In genomic region chr16:86566601-86566965, GRCh38 we compare ENCODE assay signal across 9 cellular contexts. TPM values are rescaled to one million over a fixed set of nuclear protein-coding genes. Genes with fewer than 3 reads are reported as not detected.
DNase-seq lines count a peak whose midpoint lies in the region; ATAC-seq and TF ChIP-seq lines count a peak whose summit lies in the region.
"Had no signal": no experiment of that assay in that cellular context is flagged by ENCODE, and none has a peak within 500 bp of the region (broad histone marks: within the 10 kb centered on the region; RNA-seq: fewer than 3 reads in every experiment).

Gene FOXC2, plus strand, starts transcription at chr16:86566829. Its CDS starts 507 bp downstream, at chr16:86567336.

- H3K9ac ChIP-seq in iPS-15b (ENCODE audit: low read depth, low read length), result no peak within 1 kb of the TSS

- H3K4me3 Mint-ChIP-seq in CD4-positive, alpha-beta T cell, result peak within 1 kb of the TSS; percentile 30

- in situ Hi-C loops in GM13976 (cut with MboI; ENCODE audit: low sequenced_read_pairs, unreplicated experiment), result loop anchor here (10.0 to 25.0 kb wide), 2 partner anchors 488 to 721 kb away; no protein-coding TSS in a partner anchor

- H3K9me3 Mint-ChIP-seq in CD4-positive, alpha-beta T cell, result no peaks in the 10 kb centered on the region

- POLR2A ChIA-PET in CD4-positive, alpha-beta T cell (lab: Charles Lee), result no interaction called here

- peaks cover 89% of the 10 kb centered on the region for H3K27me3 Mint-ChIP-seq in CD4-positive, alpha-beta T cell

- no peaks in the 10 kb centered on the region for H3K9me3 ChIP-seq in CD4-positive, alpha-beta T cell (ENCODE audit: control insufficient read depth, low read length)
- H3K9me3 ChIP-seq in SJCRH30 (replicated peaks) (no peaks in the 10 kb centered on the region), iPS-15b (ENCODE audit: control insufficient read depth, insufficient read depth, low read length) (no peaks in the 10 kb centered on the region)

- no peak within 1 kb of the TSS for H3K27ac ChIP-seq in CD4-positive, alpha-beta T cell (ENCODE audit: low read depth, low read length)
- peak within 1 kb of the TSS; percentile 57 for H3K27ac ChIP-seq in SJCRH30

- peak; percentile 47 for ATAC-seq in CD4-positive, alpha-beta T cell (ENCODE audit: poor library complexity)
- ATAC-seq in HG03108 (IDR thresholded peaks at IDR 0.05; ENCODE audit: unreplicated experiment) (no peak), HG02759 (IDR thresholded peaks at IDR 0.05; ENCODE audit: unreplicated experiment) (no peak)

- H3K27ac Mint-ChIP-seq in CD4-positive, alpha-beta T cell, result no peak within 1 kb of the TSS

- DNase-seq in CD4-positive, alpha-beta T cell, result peak in 7 of 10 experiments; percentile 20 to 52 (median 37)
- DNase-seq in SJCRH30 (peak; percentile 88 to 90), brain pericyte (ENCODE audit: low read depth, low spot score) (peak; percentile 91), GM13976 (ENCODE audit: low spot score) (no peak)
- peak; percentile 34 to 38 (median 35) for DNase-seq in stimulated activated CD4-positive, alpha-beta T cell treated with anti-CD3 and anti-CD28 coated beads, Interleukin-12 subunit alpha, Interleukin-12 subunit beta, amount 100 ng/mL, for 48 hours (ENCODE audit: low read depth in 2 of 3, low spot score in 1 of 3)

- H3K36me3 ChIP-seq in SJCRH30, result peaks cover 14% of the 10 kb centered on the region
- no peaks in the 10 kb centered on the region for H3K36me3 ChIP-seq in iPS-15b (ENCODE audit: control insufficient read depth, insufficient read depth, low read length)

- peaks cover 77% of the 10 kb centered on the region for H3K27me3 ChIP-seq in CD4-positive, alpha-beta T cell (ENCODE audit: control insufficient read depth, insufficient read depth, low read length)
- H3K27me3 ChIP-seq in SJCRH30 (no peaks in the 10 kb centered on the region), iPS-15b (ENCODE audit: control insufficient read depth, insufficient read depth, low read length) (peaks cover 78% of the 10 kb centered on the region)

- CTCF ChIA-PET in CD4-positive, alpha-beta T cell (lab: Charles Lee), result no interaction called here

- H3K4me1 ChIP-seq in SJCRH30 (peaks cover 7% of the 10 kb centered on the region; the same call in 1 of the 2 replicates), iPS-15b (ENCODE audit: control insufficient read depth, insufficient read depth, low read length) (peaks cover 6% of the 10 kb centered on the region)

- no peak for TF ChIP-seq CTCF in CD4-positive, alpha-beta T cell (IDR thresholded peaks at IDR 0.05)
- TF ChIP-seq CTCF in GM13976 (IDR thresholded peaks at IDR 0.05; ENCODE audit: borderline replicate concordance, control extremely low read depth, extremely low read depth, insufficient read depth, missing control alignments), result no peak

- H3K4me3 ChIP-seq in SJCRH30, result peak within 1 kb of the TSS; percentile 74
- H3K4me3 ChIP-seq in iPS-15b (ENCODE audit: low read depth, low read length), result peak within 1 kb of the TSS; percentile 41

- H3K36me3 Mint-ChIP-seq in CD4-positive, alpha-beta T cell (ENCODE audit: low read depth), result no peaks in the 10 kb centered on the region

- intact Hi-C loops in CD4-positive, alpha-beta T cell (cut with DNase I, micrococcal nuclease), result no loop called here

- peaks cover 26% of the 10 kb centered on the region for H3K4me1 Mint-ChIP-seq in CD4-positive, alpha-beta T cell (ENCODE audit: low read depth)

RNA-seq across cellular contexts. Expression of gene FOXC2, which starts in this region (rescaled TPM):
- under 1 TPM; 0.11 to 0.19 TPM for total RNA-seq in CD4-positive, alpha-beta T cell
- 3.0 and 3.1 TPM in 2 replicates for total RNA-seq in SJCRH30 (2014; rRNA removed; shearing (Covaris generic))
- total RNA-seq: mononuclear cell had no signal

Comparison
In these comparisons a context has a peak if more than half of its experiments do, and no peak if none do; other contexts are left out.
1. Peak in DNase-seq and ATAC-seq in CD4-positive, alpha-beta T cell; RNA of the gene not detected or under 1 TPM.